Comparison of ENCODE assay signal across 33 cellular contexts in the genomic region with DNA sequence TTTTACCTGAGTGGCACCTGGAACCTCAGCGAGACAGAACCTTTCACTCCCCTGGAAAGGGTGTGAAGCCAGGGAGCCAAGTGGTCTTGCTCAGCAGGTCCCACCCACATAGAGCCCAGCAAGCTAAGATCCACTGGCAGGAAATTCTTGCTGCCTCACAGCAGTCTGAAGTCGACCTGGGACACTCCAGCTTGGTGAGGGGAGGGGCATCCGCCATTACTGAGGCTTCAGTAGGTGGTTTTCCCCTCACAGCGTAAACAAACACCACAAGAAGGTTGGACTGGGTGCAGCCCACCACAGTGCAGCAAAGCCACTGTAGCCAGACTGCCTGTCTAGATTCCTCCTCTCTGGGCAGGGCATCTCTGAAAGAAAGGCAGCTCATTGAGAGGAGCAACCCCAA.
"Had no signal": no experiment of that assay in that cellular context is flagged by ENCODE, and none has a peak within 500 bp of the region (broad histone marks: within the 10 kb centered on the region; RNA-seq: fewer than 3 reads in every experiment).

No MANE protein-coding gene starts in this region.

- H3K36me3 Mint-ChIP-seq: activated CD4-positive, alpha-beta memory T cell treated with anti-CD3 and anti-CD28 coated beads for 36 hours; activated CD8-positive, alpha-beta memory T cell treated with anti-CD3 and anti-CD28 coated beads, Interleukin-2, amount 10 ng/mL, durations not matched to agents 7 days and 5 days; activated naive CD4-positive, alpha-beta T cell treated with anti-CD3 and anti-CD28 coated beads, Interleukin-2, amount 50 U/mL, for 24 hours; activated naive CD8-positive, alpha-beta T cell treated with anti-CD3 and anti-CD28 coated beads, Interleukin-2, amount 10 ng/mL, durations not matched to agents 7 days and 5 days; brain had no signal

- H3K27me3 ChIP-seq: ascending aorta, breast epithelium, cardiac muscle cell, colonic mucosa, foreskin keratinocyte, gastrocnemius medialis, heart right ventricle had no signal

- H3K9me3 Mint-ChIP-seq: activated naive CD4-positive, alpha-beta T cell treated with anti-CD3 and anti-CD28 coated beads, Interleukin-2, amount 50 U/mL, for 24 hours; activated T-helper 2 cell treated with anti-CD3 and anti-CD28 coated beads, Interferon-gamma antibody, Interleukin-2, Interleukin-4, amounts not matched to agents 10 μg/mL and 5 μg/mL and 100 μg/mL, durations not matched to agents 14 hours and 24 hours and 36 hours; T-helper 2 cell treated with Interferon-gamma antibody and Interleukin-4, amounts not matched to agents 5 μg/mL and 100 μg/mL, for 36 hours had no signal

- H3K4me3 Mint-ChIP-seq: activated CD4-positive, alpha-beta memory T cell treated with anti-CD3 and anti-CD28 coated beads for 36 hours; activated CD4-positive, alpha-beta T cell treated with anti-CD3 and anti-CD28 coated beads for 36 hours; activated CD4-positive, alpha-beta T cell treated with anti-CD3 and anti-CD28 coated beads, Interleukin-2, amount 10 ng/mL, durations not matched to agents 24 days and 14 days; activated CD8-positive, alpha-beta memory T cell treated with anti-CD3 and anti-CD28 coated beads, Interleukin-2, amount 10 ng/mL, durations not matched to agents 7 days and 5 days; activated CD8-positive, alpha-beta T cell treated with anti-CD3 and anti-CD28 coated beads, Interleukin-2, amount 10 ng/mL, durations not matched to agents 7 days and 5 days; activated naive CD4-positive, alpha-beta T cell treated with anti-CD3 and anti-CD28 coated beads for 36 hours; activated naive CD4-positive, alpha-beta T cell treated with anti-CD3 and anti-CD28 coated beads, Interleukin-2, amount 50 U/mL, for 24 hours; activated naive CD8-positive, alpha-beta T cell treated with anti-CD3 and anti-CD28 coated beads, Interleukin-2, amount 10 ng/mL, durations not matched to agents 7 days and 5 days; activated T-helper 1 cell treated with anti-CD3 and anti-CD28 coated beads, Interleukin-12 subunit alpha, Interleukin-12 subunit beta, Interleukin-2, Interleukin-4 antibody, amounts not matched to agents 30 ng/mL and 10 ng/mL and 1 ng/mL, durations not matched to agents 14 hours and 24 hours and 36 hours; brain; T-helper 17 cell; T-helper 2 cell treated with Interferon-gamma antibody and Interleukin-4, amounts not matched to agents 5 μg/mL and 100 μg/mL, for 36 hours had no signal

- H3K27me3 Mint-ChIP-seq: activated CD4-positive, alpha-beta memory T cell treated with anti-CD3 and anti-CD28 coated beads for 36 hours; activated CD4-positive, alpha-beta T cell treated with anti-CD3 and anti-CD28 coated beads, Interleukin-2, amount 10 ng/mL, durations not matched to agents 24 days and 14 days; activated CD8-positive, alpha-beta memory T cell treated with anti-CD3 and anti-CD28 coated beads, Interleukin-2, amount 10 ng/mL, durations not matched to agents 7 days and 5 days; activated naive CD8-positive, alpha-beta T cell treated with anti-CD3 and anti-CD28 coated beads, Interleukin-2, amount 10 ng/mL, durations not matched to agents 7 days and 5 days; brain; T-helper 17 cell had no signal

- ATAC-seq: activated CD4-positive, alpha-beta T cell treated with anti-CD3 and anti-CD28 coated beads for 36 hours; activated CD8-positive, alpha-beta memory T cell treated with anti-CD3 and anti-CD28 coated beads, Interleukin-2, amount 10 ng/mL, durations not matched to agents 7 days and 5 days; activated CD8-positive, alpha-beta T cell treated with anti-CD3 and anti-CD28 coated beads, Interleukin-2, amount 10 ng/mL, durations not matched to agents 7 days and 5 days; esophagus mucosa; foreskin keratinocyte; gastrocnemius medialis; heart right ventricle; T-helper 17 cell had no signal

- H3K4me1 ChIP-seq: ascending aorta, breast epithelium, colonic mucosa, foreskin keratinocyte, gastrocnemius medialis, heart right ventricle had no signal

- H3K27ac Mint-ChIP-seq: activated CD4-positive, alpha-beta memory T cell treated with anti-CD3 and anti-CD28 coated beads for 36 hours; activated CD4-positive, alpha-beta T cell treated with anti-CD3 and anti-CD28 coated beads for 36 hours; activated CD4-positive, alpha-beta T cell treated with anti-CD3 and anti-CD28 coated beads, Interleukin-2, amount 10 ng/mL, durations not matched to agents 24 days and 14 days; activated CD8-positive, alpha-beta memory T cell treated with anti-CD3 and anti-CD28 coated beads, Interleukin-2, amount 10 ng/mL, durations not matched to agents 7 days and 5 days; activated CD8-positive, alpha-beta T cell treated with anti-CD3 and anti-CD28 coated beads, Interleukin-2, amount 10 ng/mL, durations not matched to agents 7 days and 5 days; activated naive CD4-positive, alpha-beta T cell treated with anti-CD3 and anti-CD28 coated beads for 36 hours; activated naive CD4-positive, alpha-beta T cell treated with anti-CD3 and anti-CD28 coated beads, Interleukin-2, amount 50 U/mL, for 24 hours; activated naive CD8-positive, alpha-beta T cell treated with anti-CD3 and anti-CD28 coated beads, Interleukin-2, amount 10 ng/mL, durations not matched to agents 7 days and 5 days; activated T-helper 1 cell treated with anti-CD3 and anti-CD28 coated beads, Interleukin-12 subunit alpha, Interleukin-12 subunit beta, Interleukin-2, Interleukin-4 antibody, amounts not matched to agents 30 ng/mL and 10 ng/mL and 1 ng/mL, durations not matched to agents 14 hours and 24 hours and 36 hours; activated T-helper 2 cell treated with anti-CD3 and anti-CD28 coated beads, Interferon-gamma antibody, Interleukin-2, Interleukin-4, amounts not matched to agents 10 μg/mL and 5 μg/mL and 100 μg/mL, durations not matched to agents 14 hours and 24 hours and 36 hours; brain; T-helper 17 cell; T-helper 2 cell treated with Interferon-gamma antibody and Interleukin-4, amounts not matched to agents 5 μg/mL and 100 μg/mL, for 36 hours had no signal

- H3K4me1 Mint-ChIP-seq: activated CD4-positive, alpha-beta T cell treated with anti-CD3 and anti-CD28 coated beads for 36 hours; activated CD4-positive, alpha-beta T cell treated with anti-CD3 and anti-CD28 coated beads, Interleukin-2, amount 10 ng/mL, durations not matched to agents 24 days and 14 days; activated CD8-positive, alpha-beta memory T cell treated with anti-CD3 and anti-CD28 coated beads, Interleukin-2, amount 10 ng/mL, durations not matched to agents 7 days and 5 days; activated naive CD4-positive, alpha-beta T cell treated with anti-CD3 and anti-CD28 coated beads, Interleukin-2, amount 50 U/mL, for 24 hours; activated naive CD8-positive, alpha-beta T cell treated with anti-CD3 and anti-CD28 coated beads, Interleukin-2, amount 10 ng/mL, durations not matched to agents 7 days and 5 days; brain; T-helper 17 cell had no signal

- H3K27ac ChIP-seq: ascending aorta, breast epithelium, cardiac muscle cell, colonic mucosa, foreskin keratinocyte, gastrocnemius medialis, heart right ventricle, WERI-Rb-1 had no signal

- H3K36me3 ChIP-seq: ascending aorta, breast epithelium, cardiac muscle cell, colonic mucosa, gastrocnemius medialis, heart right ventricle, WERI-Rb-1 had no signal

- H3K9me3 ChIP-seq: colonic mucosa, gastrocnemius medialis had no signal

- DNase-seq: activated CD4-positive, alpha-beta memory T cell treated with anti-CD3 and anti-CD28 coated beads for 36 hours; activated CD4-positive, alpha-beta T cell treated with anti-CD3 and anti-CD28 coated beads for 36 hours; activated CD4-positive, alpha-beta T cell treated with anti-CD3 and anti-CD28 coated beads, Interleukin-2, amount 10 ng/mL, durations not matched to agents 24 days and 14 days; activated CD4-positive, CD25-positive, alpha-beta regulatory T cell; activated CD4-positive, CD25-positive, alpha-beta regulatory T cell treated with anti-CD3 and anti-CD28 coated beads, Interleukin-2, amount 50 U/mL, for 72 hours; activated CD8-positive, alpha-beta memory T cell treated with anti-CD3 and anti-CD28 coated beads, Interleukin-2, amount 10 ng/mL, durations not matched to agents 7 days and 5 days; activated CD8-positive, alpha-beta memory T cell treated with anti-CD3 and anti-CD28 coated beads, Interleukin-2, amount 50 U/mL, for 4 hours; activated CD8-positive, alpha-beta T cell treated with anti-CD3 and anti-CD28 coated beads, Interleukin-2, amount 10 ng/mL, durations not matched to agents 7 days and 5 days; activated effector memory CD4-positive, alpha-beta T cell treated with anti-CD3 and anti-CD28 coated beads, Interleukin-2, amount 50 U/mL, for 16 hours; activated naive CD4-positive, alpha-beta T cell treated with anti-CD3 and anti-CD28 coated beads for 36 hours; activated naive CD8-positive, alpha-beta T cell treated with anti-CD3 and anti-CD28 coated beads, Interleukin-2, amount 10 ng/mL, durations not matched to agents 7 days and 5 days; activated T-cell treated with anti-CD3 and anti-CD28 coated beads, Interleukin-2, amount 50 U/mL, for 1 hour; activated T-cell treated with anti-CD3 and anti-CD28 coated beads, Interleukin-2, amount 50 U/mL, for 48 hours; central memory CD4-positive, alpha-beta T cell; cerebellar nuclear complex; colonic mucosa; effector CD8-positive, alpha-beta T cell; foreskin keratinocyte; gastrocnemius medialis; heart right ventricle; T-helper 1 cell; T-helper 17 cell; T1000; WERI-Rb-1 had no signal

- H3K4me3 ChIP-seq: ascending aorta, breast epithelium, cardiac muscle cell, colonic mucosa, gastrocnemius medialis, heart right ventricle had no signal
